In genomic region chr3:195082811-195083210, GRCh38 we compare ENCODE assay signal across 16 cellular contexts.
A peak's percentile ranks its signal among the peaks of the same experiment; 100 is the strongest.
DNase-seq lines count a peak whose midpoint lies in the region; ATAC-seq and TF ChIP-seq lines count a peak whose summit lies in the region.
"Had no signal": no experiment of that assay in that cellular context is flagged by ENCODE, and none has a peak within 500 bp of the region (broad histone marks: within the 10 kb centered on the region; RNA-seq: fewer than 3 reads in every experiment).

No MANE protein-coding gene starts in this region.

- H3K9ac ChIP-seq in endodermal cell (ENCODE audit: extremely low read depth, low read length, poor library complexity, severe bottlenecking), result no peak overlapping the region

- TF ChIP-seq POLR2A in right lobe of liver (IDR thresholded peaks at IDR 0.05) (no peak), upper lobe of left lung (IDR thresholded peaks at IDR 0.05) (no peak)

- ATAC-seq in Panc1, result no peak
- peak; percentile 15 to 31 (median 19) for ATAC-seq in right lobe of liver
- ATAC-seq in upper lobe of left lung (ENCODE audit: low FRiP score in 2 of 2), result no peak
- no peak for ATAC-seq in HG02763 (IDR thresholded peaks at IDR 0.05; ENCODE audit: unreplicated experiment)

- no peak overlapping the region for H3K4me3 Mint-ChIP-seq in endodermal cell
- H3K4me3 Mint-ChIP-seq: CD4-positive, alpha-beta memory T cell had no signal

- peaks cover 49% of the 10 kb centered on the region for H3K4me1 Mint-ChIP-seq in endodermal cell

- no peaks in the 10 kb centered on the region for H3K9me3 Mint-ChIP-seq in endodermal cell
- H3K9me3 Mint-ChIP-seq: CD4-positive, alpha-beta memory T cell had no signal

- H3K27ac Mint-ChIP-seq in endodermal cell, result peak overlapping the region; percentile 50

- 91 to 92% methylated on average over 10 of the region's 10 CpGs for WGBS in endodermal cell (ENCODE audit: insufficient coverage in 1 of 2, insufficient read length in 1 of 2), 2 experiments
- WGBS in right lobe of liver (ENCODE audit: insufficient coverage, low coverage, low lambda C conversion rate, missing lambda C conversion rate), result 76% methylated on average over 6 of the region's 10 CpGs
- WGBS in upper lobe of left lung, 2 donors, result 90 to 91% methylated on average over 10 of the region's 10 CpGs

- no peaks in the 10 kb centered on the region for H3K27me3 Mint-ChIP-seq in endodermal cell (ENCODE audit: insufficient read depth)
- H3K27me3 Mint-ChIP-seq: CD4-positive, alpha-beta memory T cell had no signal

- intact Hi-C loops in Panc1 (cut with micrococcal nuclease; ENCODE audit: unreplicated experiment), result no loop called here
- intact Hi-C loops in right lobe of liver (cut with DNase I), result no loop called here

- peak overlapping the region; percentile 57; the same call in 1 of the 2 replicates for H3K27ac ChIP-seq in Panc1 (ENCODE audit: low read length)
- no peak overlapping the region for H3K27ac ChIP-seq in endodermal cell (ENCODE audit: low read depth, low read length)
- H3K27ac ChIP-seq in right lobe of liver, result no peak overlapping the region
- peak overlapping the region; percentile 23 to 77 (median 46) for H3K27ac ChIP-seq in upper lobe of left lung
- H3K27ac ChIP-seq: SJSA1 had no signal

- BruUV-seq in Panc1 (replicated peaks; lab: Mats Ljungman, UMichigan), result no TSS peak

- H3K4me1 ChIP-seq in Panc1 (ENCODE audit: control insufficient read depth, insufficient read depth, low read length) (peaks cover 46% of the 10 kb centered on the region), endodermal cell (ENCODE audit: control insufficient read depth, insufficient read depth, low read length) (peaks cover 32% of the 10 kb centered on the region), right lobe of liver (no peaks in the 10 kb centered on the region), upper lobe of left lung (peaks cover 35 to 37% (median 36%) of the 10 kb centered on the region in 4 donors)
- H3K4me1 ChIP-seq: SJSA1 had no signal

- no peaks in the 10 kb centered on the region for H3K9me3 ChIP-seq in Panc1 (ENCODE audit: control insufficient read depth, insufficient read depth, low read depth, low read length)
- no peaks in the 10 kb centered on the region for H3K9me3 ChIP-seq in endodermal cell (ENCODE audit: control insufficient read depth, low read length)
- H3K9me3 ChIP-seq in right lobe of liver, result no peaks in the 10 kb centered on the region
- no peaks in the 10 kb centered on the region for H3K9me3 ChIP-seq in upper lobe of left lung
- H3K9me3 ChIP-seq: SJSA1 had no signal

- TF ChIP-seq CTCF in Panc1 (IDR thresholded peaks at IDR 0.05) (no peak), endodermal cell (conservative IDR thresholded peaks at IDR 0.05) (no peak), right lobe of liver (IDR thresholded peaks at IDR 0.05) (no peak), upper lobe of left lung (IDR thresholded peaks at IDR 0.05) (no peak)

- H3K27me3 ChIP-seq in Panc1 (ENCODE audit: control insufficient read depth, insufficient read depth, low read length) (no peaks in the 10 kb centered on the region), endodermal cell (ENCODE audit: control insufficient read depth, insufficient read depth, low read length, poor library complexity, severe bottlenecking) (no peaks in the 10 kb centered on the region), right lobe of liver (no peaks in the 10 kb centered on the region), upper lobe of left lung (no peaks in the 10 kb centered on the region)
- H3K27me3 ChIP-seq: SJSA1 had no signal

- CTCF ChIA-PET in Panc1 (lab: Charles Lee), result no interaction called here

- in situ Hi-C loops in Panc1 (cut with HindIII; ENCODE audit: low pct_unique_long_range_greater_than_20kb, low sequenced_read_pairs), result no loop called here

- TF ChIP-seq EP300 in upper lobe of left lung (IDR thresholded peaks at IDR 0.05), result no peak

- DNase-seq in Panc1 (ENCODE audit: low read depth, low spot score) (no peak), endodermal cell (no peak), right lobe of liver (peak in 1 of 3 donors; percentile 13), upper lobe of left lung (no peak), SW480 (ENCODE audit: low spot score) (no peak), T-helper 2 cell (no peak)
- DNase-seq: Calu3; CD4-positive, alpha-beta memory T cell; IMR-90; Kasumi-1; NCI-H1417; NCI-H187 treated with DMSO at 0.1 percent for 48 hours; NCI-H526 treated with DMSO at 0.1 percent for 48 hours; RPMI8226 had no signal

- no peaks in the 10 kb centered on the region for H3K36me3 Mint-ChIP-seq in endodermal cell (ENCODE audit: low read depth)

- H3K36me3 ChIP-seq in Panc1 (ENCODE audit: control insufficient read depth, insufficient read depth, low read length) (no peaks in the 10 kb centered on the region), endodermal cell (ENCODE audit: control insufficient read depth, insufficient read depth, low read length) (no peaks in the 10 kb centered on the region), right lobe of liver (no peaks in the 10 kb centered on the region), upper lobe of left lung (no peaks in the 10 kb centered on the region)
- H3K36me3 ChIP-seq: SJSA1 had no signal

- POLR2A ChIA-PET in Panc1 (lab: Charles Lee), result no interaction called here

- no peak overlapping the region for H3K4me3 ChIP-seq in Panc1 (ENCODE audit: low read depth in 2 of 2, low read length in 2 of 2)
- H3K4me3 ChIP-seq in endodermal cell (ENCODE audit: low read length), result no peak overlapping the region
- no peak overlapping the region for H3K4me3 ChIP-seq in right lobe of liver
- H3K4me3 ChIP-seq in upper lobe of left lung, result no peak overlapping the region
- H3K4me3 ChIP-seq: SJSA1 had no signal

Comparison
In these comparisons a context has a peak if more than half of its experiments do, and no peak if none do; other contexts are left out.
1. ATAC-seq: peak in right lobe of liver (4 of 4); none in Panc1 (single experiment), upper lobe of left lung (0 of 2) and HG02763 (single experiment).
2. H3K27ac ChIP-seq: peak in Panc1 (single experiment) and upper lobe of left lung (4 of 4); none in endodermal cell (single experiment) and right lobe of liver (0 of 3).